In genomic region chr2:70122470-70122869, GRCh38 we compare ENCODE assay signal across 11 cellular contexts. TPM values are rescaled to one million over a fixed set of nuclear protein-coding genes. Genes with fewer than 3 reads are reported as not detected.
DNase-seq lines count a peak whose midpoint lies in the region; ATAC-seq, FAIRE-seq and TF ChIP-seq lines count a peak whose summit lies in the region.
"Had no signal": no experiment of that assay in that cellular context is flagged by ENCODE, and none has a peak within 500 bp of the region (broad histone marks: within the 10 kb centered on the region; RNA-seq: fewer than 3 reads in every experiment).

No MANE protein-coding gene starts in this region.

- H4K20me1 ChIP-seq in GM12878 (ENCODE audit: control insufficient read depth, insufficient read depth): no peaks in the 10 kb centered on the region
- H4K20me1 ChIP-seq in neural progenitor cell (ENCODE audit: low read depth): no peaks in the 10 kb centered on the region

- peaks cover 24% of the 10 kb centered on the region for H3K27me3 Mint-ChIP-seq in neural progenitor cell (ENCODE audit: insufficient read depth, low read depth)

- H3K9me3 ChIP-seq in GM12878 (replicated peaks; ENCODE audit: control insufficient read depth, insufficient read depth, low read length) (no peaks in the 10 kb centered on the region), neural progenitor cell (ENCODE audit: low read depth) (no peaks in the 10 kb centered on the region)
- H3K9me3 ChIP-seq: Caco-2 had no signal

- CTCF ChIA-PET in GM12878 (lab: Yijun Ruan, JAX): interaction anchor here (0.6 to 5.8 kb wide), 14 partner anchors 9 to 337 kb away, joined by 3 to 54 read pairs (median 3); partner anchors contain the start of gene PCBP1

- no peak for TF ChIP-seq EP300 in GM12878 (IDR thresholded peaks at IDR 0.05; ENCODE audit: borderline replicate concordance in 1 of 2, control insufficient read depth in 1 of 2, low read depth in 2 of 2, low read length in 2 of 2)

- RAD21 ChIA-PET in GM12878 (lab: Charles Lee; ENCODE audit: unreplicated experiment): interaction anchor here (0.9 to 14.2 kb wide), 12 partner anchors 12 to 306 kb away, joined by 3 to 234 read pairs (median 22); partner anchors contain the start of genes MXD1 and PCBP1

- TF ChIP-seq POLR2A in GM12878 (IDR thresholded peaks at IDR 0.05; ENCODE audit: low read depth, low read length): no peak

- H3K9ac ChIP-seq in GM12878 (ENCODE audit: control insufficient read depth, insufficient read depth, low read length) (no peak overlapping the region), neural progenitor cell (no peak overlapping the region)

- BruUV-seq in GM12878 (replicated peaks; lab: Mats Ljungman, UMichigan): no TSS peak

- intact Hi-C loops in GM12878 (cut with micrococcal nuclease; ENCODE audit: unreplicated experiment): no loop called here

- peaks cover 73% of the 10 kb centered on the region for H3K4me1 Mint-ChIP-seq in neural progenitor cell

- H3F3A ChIP-seq in neural progenitor cell (ENCODE audit: low read depth): peaks cover 52% of the 10 kb centered on the region

- H3K4me1 ChIP-seq in GM12878 (ENCODE audit: control insufficient read depth, insufficient read depth, low read length) (peaks cover 77% of the 10 kb centered on the region), neural progenitor cell (peaks cover 40% of the 10 kb centered on the region)

- peak; percentile 32 for DNase-seq in AG10803 (ENCODE audit: low read depth)
- no peak for DNase-seq in HL-60 (ENCODE audit: low read depth in 1 of 2, low spot score in 1 of 2)
- no peak for DNase-seq in GM12878 (ENCODE audit: low read depth, low spot score)
- no peak for DNase-seq in neural progenitor cell (ENCODE audit: low spot score)
- no peak for DNase-seq in COLO668 (lab: John Stamatoyannopoulos, UW; ENCODE audit: unreplicated experiment)
- no peak for DNase-seq in globus pallidus (ENCODE audit: low spot score)
- no peak for DNase-seq in retina
- DNase-seq in NCI-H524 treated with DMSO at 0.1 percent for 48 hours (lab: John Stamatoyannopoulos, UW): no peak
- DNase-seq: Caco-2, NCI-H446 treated with DMSO at 0.1 percent for 48 hours, RPMI8226 had no signal

- H3K4me2 ChIP-seq in GM12878 (ENCODE audit: control insufficient read depth, insufficient read depth): no peak overlapping the region
- peak overlapping the region; percentile 45 for H3K4me2 ChIP-seq in neural progenitor cell

- FAIRE-seq in GM12878 (lab: Jason Lieb, UNC): no peak

- in situ Hi-C loops in GM12878 (cut with MboI): loop anchor here (25.0 kb wide), 1 partner anchor 1735 kb away; no protein-coding TSS in a partner anchor

- peak overlapping the region; percentile 100 for H3K27ac Mint-ChIP-seq in neural progenitor cell

- H3K36me3 ChIP-seq in GM12878 (ENCODE audit: control insufficient read depth in 2 of 2, insufficient read depth in 2 of 2, low read length in 1 of 2) (no peaks in the 10 kb centered on the region), neural progenitor cell (no peaks in the 10 kb centered on the region)

- H3K27me3 ChIP-seq in HL-60 (ENCODE audit: insufficient read depth, poor library complexity, severe bottlenecking): no peaks in the 10 kb centered on the region
- no peaks in the 10 kb centered on the region for H3K27me3 ChIP-seq in GM12878 (replicated peaks in 1 of 2; ENCODE audit: control insufficient read depth in 2 of 2, insufficient read depth in 2 of 2, low read length in 1 of 2)
- H3K27me3 ChIP-seq in neural progenitor cell: no peaks in the 10 kb centered on the region

- H3K4me3 ChIP-seq in AG10803 (ENCODE audit: low read length) (no peak overlapping the region), HL-60 (replicated peaks; ENCODE audit: insufficient read depth, low read length) (no peak overlapping the region), GM12878 (no peak overlapping the region), neural progenitor cell (no peak overlapping the region)

- POLR2A ChIA-PET in GM12878 (lab: Charles Lee): interaction anchor here (0.6 to 13.9 kb wide), 9 partner anchors 8 to 54 kb away, joined by 3 to 280 read pairs (median 5); partner anchors contain the start of gene PCBP1

- TF ChIP-seq RAD21 in GM12878 (IDR thresholded peaks at IDR 0.05; ENCODE audit: insufficient read depth, low read depth, low read length): no peak

- ATAC-seq in GM12878: no peak

- H3K4me3 Mint-ChIP-seq in neural progenitor cell: no peak overlapping the region

- no peaks in the 10 kb centered on the region for H3K9me3 Mint-ChIP-seq in neural progenitor cell

- WGBS in GM12878 (ENCODE audit: insufficient coverage, insufficient replicate concordance, low lambda C conversion rate, missing lambda C conversion rate): 97% methylated on average over 4 of the region's 4 CpGs

- H3K79me2 ChIP-seq in GM12878 (ENCODE audit: control insufficient read depth, insufficient read depth, low read length) (peaks cover 3% of the 10 kb centered on the region; the same call in 1 of the 2 replicates), neural progenitor cell (ENCODE audit: low read depth) (no peaks in the 10 kb centered on the region)

- H3K36me3 Mint-ChIP-seq in neural progenitor cell: no peaks in the 10 kb centered on the region

- TF ChIP-seq CTCF in AG10803 (conservative IDR thresholded peaks at IDR 0.05; ENCODE audit: low read length) (no peak), HL-60 (IDR thresholded peaks at IDR 0.05; ENCODE audit: insufficient read depth, low read length) (no peak), GM12878 (IDR thresholded peaks at IDR 0.05 in 2 of 3, conservative IDR thresholded peaks at IDR 0.05 in 1 of 3; ENCODE audit: control insufficient read depth in 2 of 3, extremely low read depth in 1 of 3, insufficient read depth in 1 of 3, low read depth in 3 of 3, low read length in 3 of 3) (no peak), neural progenitor cell (IDR thresholded peaks at IDR 0.05) (no peak)

- H2AFZ ChIP-seq in GM12878 (ENCODE audit: control insufficient read depth, low read depth, low read length) (no peak overlapping the region), neural progenitor cell (replicated peaks) (no peak overlapping the region)

- SMC1A ChIA-PET in GM12878 (lab: Charles Lee; ENCODE audit: uncharacterized antibody, unreplicated experiment): interaction anchor here (0.7 to 14.6 kb wide), 12 partner anchors 14 to 208 kb away, joined by 3 to 311 read pairs (median 10); partner anchors contain the start of genes MXD1, PCBP1 and SNRPG

- H3K27ac ChIP-seq in HL-60 (replicated peaks) (peak overlapping the region; percentile 65; the same call in 1 of the 2 replicates), GM12878 (ENCODE audit: control insufficient read depth, insufficient read depth) (peak overlapping the region; percentile 95), neural progenitor cell (no peak overlapping the region)

TF ChIP-seq in GM12878, 131 proteins besides CTCF, POLR2A, EP300 and RAD21 (continues in another document):
- TF ChIP-seq NFIC (IDR thresholded peaks at IDR 0.05; ENCODE audit: low read depth, low read length): no peak
- TF ChIP-seq DPF2 (IDR thresholded peaks at IDR 0.05): no peak
- TF ChIP-seq, protein P1, sequence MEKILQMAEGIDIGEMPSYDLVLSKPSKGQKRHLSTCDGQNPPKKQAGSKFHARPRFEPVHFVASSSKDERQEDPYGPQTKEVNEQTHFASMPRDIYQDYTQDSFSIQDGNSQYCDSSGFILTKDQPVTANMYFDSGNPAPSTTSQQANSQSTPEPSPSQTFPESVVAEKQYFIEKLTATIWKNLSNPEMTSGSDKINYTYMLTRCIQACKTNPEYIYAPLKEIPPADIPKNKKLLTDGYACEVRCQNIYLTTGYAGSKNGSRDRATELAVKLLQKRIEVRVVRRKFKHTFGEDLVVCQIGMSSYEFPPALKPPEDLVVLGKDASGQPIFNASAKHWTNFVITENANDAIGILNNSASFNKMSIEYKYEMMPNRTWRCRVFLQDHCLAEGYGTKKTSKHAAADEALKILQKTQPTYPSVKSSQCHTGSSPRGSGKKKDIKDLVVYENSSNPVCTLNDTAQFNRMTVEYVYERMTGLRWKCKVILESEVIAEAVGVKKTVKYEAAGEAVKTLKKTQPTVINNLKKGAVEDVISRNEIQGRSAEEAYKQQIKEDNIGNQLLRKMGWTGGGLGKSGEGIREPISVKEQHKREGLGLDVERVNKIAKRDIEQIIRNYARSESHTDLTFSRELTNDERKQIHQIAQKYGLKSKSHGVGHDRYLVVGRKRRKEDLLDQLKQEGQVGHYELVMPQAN (conservative IDR thresholded peaks at IDR 0.05): no peak
- no peak for TF ChIP-seq TAF1 (IDR thresholded peaks at IDR 0.05; ENCODE audit: borderline replicate concordance, low read depth, low read length)
- no peak for TF ChIP-seq TCF12 (IDR thresholded peaks at IDR 0.05; ENCODE audit: low read depth, low read length)
- TF ChIP-seq TBL1XR1 (IDR thresholded peaks at IDR 0.05; ENCODE audit: low read depth, low read length): no peak

RNA-seq across cellular contexts. Expression of gene PCBP1, which starts 35.2 kb away (rescaled TPM):
- 26.7 and 27.7 TPM in 2 replicates for total RNA-seq in GM12878 (2013; cell fraction: nucleolus; rRNA removed)
- total RNA-seq in GM12878 (2014; rRNA removed) (64.0 and 84.2 TPM in 2 replicates), GM12878 (2014; rRNA removed; fragmentation: Illumina TruSeq; extraction: Trizol) (45.5 and 47.3 TPM in 2 replicates), GM12878 (2021) (494 and 497 TPM in 2 replicates), neural progenitor cell (ENCODE audit: low replicate concordance) (62.0 and 82.0 TPM in 2 replicates)
- polyA plus RNA-seq in GM12878 (2011; ENCODE audit: low read depth): 211 TPM
- polyA plus RNA-seq in GM12878 (2011; rRNA removed) (83.5 and 121 TPM in 2 replicates), GM12878 (2014; fragmentation: Illumina TruSeq; extraction: Trizol) (304 and 338 TPM in 2 replicates), GM12878 (2014; fragmentation: Nextera tagmentation; extraction: Ambion mirVana) (10 to 100 TPM; 24.4 to 28.9 TPM), GM12878 (2014; rRNA removed) (221 and 272 TPM in 2 replicates), GM12878 (2016; fragmentation: Nextera tagmentation; extraction: Ambion mirVana) (100 to 1,000 TPM; 138 to 259 TPM)
- polyA plus RNA-seq in GM12878 (2011; cell fraction: cytosol; rRNA removed): 149 and 196 TPM in 2 replicates
- polyA plus RNA-seq in GM12878 (2011; cell fraction: nucleus; rRNA removed): 123 and 173 TPM in 2 replicates
- 433 and 458 TPM in 2 replicates for polyA plus RNA-seq in GM12878 (2012)
- polyA minus RNA-seq in GM12878 (2011; rRNA and poly(A)+ RNA removed): 85.5 and 116 TPM in 2 replicates
- 83.9 and 87.5 TPM in 2 replicates for polyA minus RNA-seq in GM12878 (2011; cell fraction: cytosol; rRNA and poly(A)+ RNA removed)
- 37.4 and 58.0 TPM in 2 replicates for polyA minus RNA-seq in GM12878 (2011; cell fraction: nucleus; rRNA and poly(A)+ RNA removed)
